In genomic region chr13:73809561-73809960, GRCh38 we compare ENCODE assay signal across 18 cellular contexts.
DNase-seq lines count a peak whose midpoint lies in the region; ATAC-seq, FAIRE-seq and TF ChIP-seq lines count a peak whose summit lies in the region.
"Had no signal": no experiment of that assay in that cellular context is flagged by ENCODE, and none has a peak within 500 bp of the region (broad histone marks: within the 10 kb centered on the region; RNA-seq: fewer than 3 reads in every experiment).

No MANE protein-coding gene starts in this region.

- H3K14ac ChIP-seq in mesenchymal stem cell (ENCODE audit: low read length in 2 of 2), result no peak overlapping the region

- H3K9ac ChIP-seq in endothelial cell of umbilical vein (replicated peaks; ENCODE audit: extremely low read depth, insufficient read depth, low read length), result no peak overlapping the region
- no peak overlapping the region for H3K9ac ChIP-seq in mesenchymal stem cell (ENCODE audit: low read length)

- FAIRE-seq in endothelial cell of umbilical vein (lab: Jason Lieb, UNC) (peak; percentile 49), H54 (lab: Jason Lieb, UNC) (no peak)
- FAIRE-seq: GM18507 had no signal

- H2BK15ac ChIP-seq in mesenchymal stem cell (ENCODE audit: low read depth, poor library complexity, severe bottlenecking), result no peak overlapping the region

- no peaks in the 10 kb centered on the region for H3K9me1 ChIP-seq in endothelial cell of umbilical vein (replicated peaks; ENCODE audit: control insufficient read depth, extremely low read depth, insufficient read depth, low read length)

- no peak overlapping the region for H2BK5ac ChIP-seq in mesenchymal stem cell (ENCODE audit: low read depth, low read length, poor library complexity, severe bottlenecking)

- CTCF ChIA-PET in endothelial cell of umbilical vein (lab: Charles Lee), result interaction anchor here (1.1 kb wide), 1 partner anchor 14 kb away, joined by 3 read pairs; no protein-coding TSS in a partner anchor

- H3K4ac ChIP-seq in mesenchymal stem cell (ENCODE audit: low read depth in 1 of 2, low read length in 2 of 2), result no peak overlapping the region

- H3K4me2 ChIP-seq in endothelial cell of umbilical vein (ENCODE audit: insufficient read depth, low read length) (no peak overlapping the region), mesenchymal stem cell (ENCODE audit: low read length, poor library complexity, severe bottlenecking) (no peak overlapping the region)

- peaks cover 10% of the 10 kb centered on the region for H3K4me1 ChIP-seq in endothelial cell of umbilical vein (ENCODE audit: control insufficient read depth, extremely low read depth, insufficient read depth, low read length)
- peaks cover 3% of the 10 kb centered on the region for H3K4me1 ChIP-seq in mesenchymal stem cell (ENCODE audit: control insufficient read depth, insufficient read depth, low read depth, low read length)
- H3K4me1 ChIP-seq: upper lobe of left lung had no signal

- H2BK120ac ChIP-seq in mesenchymal stem cell (ENCODE audit: low read depth, low read length), result no peak overlapping the region

- no peak for TF ChIP-seq CTCF in endothelial cell of umbilical vein (IDR thresholded peaks at IDR 0.05; ENCODE audit: extremely low read depth in 1 of 2, insufficient read depth in 1 of 2, low read depth in 1 of 2, low read length in 2 of 2)

- H3K9me3 ChIP-seq in endothelial cell of umbilical vein (replicated peaks; ENCODE audit: control insufficient read depth, insufficient read depth, low read length) (no peaks in the 10 kb centered on the region), mesenchymal stem cell (ENCODE audit: control insufficient read depth, low read length) (no peaks in the 10 kb centered on the region)
- H3K9me3 ChIP-seq: upper lobe of left lung had no signal

- peaks cover 7% of the 10 kb centered on the region for H3K79me1 ChIP-seq in mesenchymal stem cell (replicated peaks; ENCODE audit: low read length, poor library complexity, severe bottlenecking)

- H4K91ac ChIP-seq in mesenchymal stem cell (ENCODE audit: low read length), result no peak overlapping the region

- POLR2A ChIA-PET in endothelial cell of umbilical vein (lab: Charles Lee), result no interaction called here

- H2BK12ac ChIP-seq in mesenchymal stem cell (ENCODE audit: low read length in 2 of 2), result no peak overlapping the region

- no peak overlapping the region for H4K8ac ChIP-seq in mesenchymal stem cell (ENCODE audit: low read length)

- H2AFZ ChIP-seq in endothelial cell of umbilical vein (ENCODE audit: low read depth, low read length), result no peak overlapping the region
- no peak overlapping the region for H2AFZ ChIP-seq in mesenchymal stem cell (ENCODE audit: low read depth, low read length)

- no peaks in the 10 kb centered on the region for H4K20me1 ChIP-seq in endothelial cell of umbilical vein (replicated peaks; ENCODE audit: control insufficient read depth, extremely low read depth, insufficient read depth, low read length)

- no peak overlapping the region for H3K27ac ChIP-seq in endothelial cell of umbilical vein (ENCODE audit: insufficient read depth, low read depth, low read length)
- peak overlapping the region; percentile 45 for H3K27ac ChIP-seq in mesenchymal stem cell (ENCODE audit: low read length, poor library complexity, severe bottlenecking)
- H3K27ac ChIP-seq: upper lobe of left lung had no signal

- DNase-seq in ELR (ENCODE audit: low read depth) (peak; percentile 56), NCI-H146 treated with DMSO at 0.1 percent for 48 hours (lab: John Stamatoyannopoulos, UW; ENCODE audit: unreplicated experiment) (peak; percentile 34), endothelial cell of umbilical vein (ENCODE audit: low read depth, low spot score) (peak; percentile 64), mesenchymal stem cell (peak; percentile 59), H54 (ENCODE audit: insufficient read length, low spot score) (no peak), HK-2 (ENCODE audit: unreplicated experiment) (no peak)
- DNase-seq in stimulated activated CD4-positive, alpha-beta T cell treated with anti-CD3 and anti-CD28 coated beads, Interleukin-15, amount 100 ng/mL, for 24 hours, result no peak
- DNase-seq: activated CD8-positive, alpha-beta memory T cell treated with anti-CD3 and anti-CD28 coated beads, Interleukin-2, amount 10 ng/mL, durations not matched to agents 7 days and 5 days; activated gamma-delta T cell treated with Interleukin-2 at 50 U/mL for 16 hours; effector CD8-positive, alpha-beta T cell; KBM-7; natural killer cell; NCI-H446 treated with DMSO at 0.1 percent for 48 hours; stimulated activated CD4-positive, alpha-beta T cell treated with anti-CD3 and anti-CD28 coated beads, Interleukin-4, amount 100 ng/mL, for 24 hours; upper lobe of left lung had no signal

- no peak overlapping the region for H3K23ac ChIP-seq in mesenchymal stem cell (ENCODE audit: low read length in 2 of 2)

- H3K18ac ChIP-seq in mesenchymal stem cell (ENCODE audit: low read depth in 1 of 2, low read length in 2 of 2), result peak overlapping the region in 1 of 2 experiments; percentile 24

- no CpG with 5 or more reads among the region's 1 CpG for WGBS in mesenchymal stem cell

- no peak overlapping the region for H2AK5ac ChIP-seq in mesenchymal stem cell (ENCODE audit: low read length, severe bottlenecking)

- no TSS peak for BruUV-seq in endothelial cell of umbilical vein (replicated peaks; lab: Mats Ljungman, UMichigan)

- H3K27me3 ChIP-seq in endothelial cell of umbilical vein (ENCODE audit: control insufficient read depth in 2 of 2, insufficient read depth in 2 of 2, low read length in 2 of 2), result no peaks in the 10 kb centered on the region
- no peaks in the 10 kb centered on the region for H3K27me3 ChIP-seq in mesenchymal stem cell (ENCODE audit: control insufficient read depth in 1 of 2, insufficient read depth in 1 of 2, low read length in 2 of 2)
- H3K27me3 ChIP-seq: upper lobe of left lung had no signal

- intact Hi-C loops in endothelial cell of umbilical vein (cut with micrococcal nuclease), result no loop called here

- H3K4me3 ChIP-seq in endothelial cell of umbilical vein (replicated peaks in 1 of 3; ENCODE audit: insufficient read depth in 1 of 3, low read depth in 1 of 3, low read length in 3 of 3) (no peak overlapping the region), mesenchymal stem cell (ENCODE audit: insufficient read depth in 1 of 2, low read depth in 1 of 2, low read length in 2 of 2) (no peak overlapping the region)
- H3K4me3 ChIP-seq: upper lobe of left lung had no signal

- dilution Hi-C loops in endothelial cell of umbilical vein (cut with MboI; ENCODE audit: extremely low pct_ligation_motif_present, low sequenced_read_pairs), result no loop called here

- no peak for TF ChIP-seq POLR2A in endothelial cell of umbilical vein (IDR thresholded peaks at IDR 0.05; ENCODE audit: low read depth, low read length)
- no peak for TF ChIP-seq POLR2A in H54 (IDR thresholded peaks at IDR 0.05; ENCODE audit: low read depth, low read length)

- H3K36me3 ChIP-seq in endothelial cell of umbilical vein (ENCODE audit: control insufficient read depth in 2 of 2, extremely low read depth in 1 of 2, insufficient read depth in 2 of 2, low read length in 2 of 2) (no peaks in the 10 kb centered on the region), mesenchymal stem cell (ENCODE audit: control insufficient read depth in 1 of 2, insufficient read depth in 2 of 2, low read depth in 1 of 2, low read length in 2 of 2) (peaks cover 0 to 9% of the 10 kb centered on the region in 2 experiments)
- H3K36me3 ChIP-seq: upper lobe of left lung had no signal

- no peaks in the 10 kb centered on the region for H3K79me2 ChIP-seq in endothelial cell of umbilical vein (ENCODE audit: control insufficient read depth, insufficient read depth, low read length)

- ATAC-seq in GM21786 (IDR thresholded peaks at IDR 0.05; ENCODE audit: unreplicated experiment), result no peak
- ATAC-seq: activated CD8-positive, alpha-beta memory T cell treated with anti-CD3 and anti-CD28 coated beads, Interleukin-2, amount 10 ng/mL, durations not matched to agents 7 days and 5 days; natural killer cell; WTC11 had no signal

TF ChIP-seq in endothelial cell of umbilical vein, 7 proteins besides CTCF, POLR2A, EP300 and RAD21:
- peak; percentile 48 for TF ChIP-seq FOS (IDR thresholded peaks at IDR 0.05; ENCODE audit: borderline replicate concordance, insufficient read depth, low read length)
- TF ChIP-seq JUN (IDR thresholded peaks at IDR 0.05; ENCODE audit: borderline replicate concordance, insufficient read depth, insufficient read length, low read depth), result peak; percentile 69
- TF ChIP-seq POLR2AphosphoS5 (IDR thresholded peaks at IDR 0.05; ENCODE audit: insufficient read depth, low read depth, low read length), result no peak
- TF ChIP-seq MYC (IDR thresholded peaks at IDR 0.05; ENCODE audit: low read depth, low read length), result no peak
- no peak for TF ChIP-seq EZH2 (IDR thresholded peaks at IDR 0.05; ENCODE audit: borderline replicate concordance, low read depth, low read length, severe bottlenecking)
- TF ChIP-seq GATA2 (IDR thresholded peaks at IDR 0.05; ENCODE audit: insufficient read depth, insufficient read length, low read depth, low read length), result no peak
- TF ChIP-seq MAX (IDR thresholded peaks at IDR 0.05; ENCODE audit: insufficient read depth, insufficient read length), result no peak

Comparison
In these comparisons a context has a peak if more than half of its experiments do, and no peak if none do; other contexts are left out.
1. DNase-seq: peak in ELR (single experiment), NCI-H146 treated with DMSO at 0.1 percent for 48 hours (single experiment), endothelial cell of umbilical vein (single experiment) and mesenchymal stem cell (single experiment); none in stimulated activated CD4-positive, alpha-beta T cell treated with anti-CD3 and anti-CD28 coated beads, Interleukin-15, amount 100 ng/mL, for 24 hours (single experiment), H54 (single experiment) and HK-2 (single experiment).